9 cellular contexts compared by ENCODE assay signal in the genomic region with DNA sequence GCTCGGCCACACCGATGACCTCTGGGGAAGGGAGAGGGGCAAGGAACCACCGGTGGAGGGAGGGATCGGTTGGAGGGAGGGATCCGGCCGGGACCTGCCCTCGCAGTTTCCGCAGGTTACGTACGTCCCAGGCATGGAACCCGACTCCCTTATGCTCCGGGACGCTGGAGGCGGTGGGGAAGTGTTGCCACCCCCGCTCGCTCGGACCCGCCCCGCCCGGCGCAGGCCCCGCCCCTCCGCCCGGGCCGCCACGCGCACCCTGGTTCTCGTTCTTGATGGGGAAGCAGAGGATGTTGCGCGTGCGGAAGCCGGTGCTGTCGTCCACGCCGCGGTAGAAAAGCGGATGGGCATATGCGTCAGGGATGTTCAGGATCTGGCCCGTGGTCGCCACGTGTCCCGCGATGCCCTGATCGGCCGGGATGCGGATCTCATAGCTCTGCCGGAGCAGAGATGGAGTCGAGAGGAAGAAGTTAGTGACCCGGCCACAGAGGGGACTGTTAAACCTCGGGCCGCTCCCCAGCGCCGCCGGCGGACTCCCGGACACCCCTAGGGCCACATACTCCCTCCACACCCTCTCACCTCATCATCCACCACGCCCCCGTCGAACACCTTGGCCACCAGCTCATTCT.
DNase-seq lines count a peak whose midpoint lies in the region; ATAC-seq and TF ChIP-seq lines count a peak whose summit lies in the region.
"Had no signal": no experiment of that assay in that cellular context is flagged by ENCODE, and none has a peak within 500 bp of the region (broad histone marks: within the 10 kb centered on the region; RNA-seq: fewer than 3 reads in every experiment).

No MANE protein-coding gene starts in this region.

- no peak for TF ChIP-seq CTCF in adrenal gland (IDR thresholded peaks at IDR 0.05)

- intact Hi-C loops in adrenal gland (cut with DNase I) = no loop called here

- peaks cover 0 to 10% of the 10 kb centered on the region in 2 donors for H3K36me3 ChIP-seq in adrenal gland (replicated peaks in 1 of 2)

- DNase-seq in T-helper 1 cell (peak; percentile 27 to 69 (median 38)), adrenal gland (peak; percentile 49 to 75 (median 61)), left kidney (ENCODE audit: low read depth, low spot score) (peak; percentile 73), NCI-H1092 treated with DMSO at 0.1 percent for 48 hours (lab: John Stamatoyannopoulos, UW) (no peak), T1000 (lab: John Stamatoyannopoulos, UW) (no peak), HT-29 (ENCODE audit: low spot score) (no peak)
- DNase-seq in stimulated activated CD8-positive, alpha-beta memory T cell treated with anti-CD3 and anti-CD28 coated beads, Interleukin-15, amount 100 ng/mL, for 4 hours (ENCODE audit: low read depth in 2 of 2) = peak; percentile 27 to 38

- peak overlapping the region in 1 of 5 donors; percentile 8 for H3K27ac ChIP-seq in adrenal gland
- H3K27ac ChIP-seq: epithelial cell of prostate had no signal

- WGBS in adrenal gland, 4 donors = 52 to 64% (median 55%) methylated on average over 37 to 59 of the region's 59 CpGs

- no peaks in the 10 kb centered on the region for H3K4me1 ChIP-seq in adrenal gland (replicated peaks in 1 of 2)

- H3K4me3 ChIP-seq in adrenal gland = no peak overlapping the region

- no peaks in the 10 kb centered on the region for H3K9me3 ChIP-seq in adrenal gland (replicated peaks in 1 of 3)

- H3K27me3 ChIP-seq in adrenal gland = no peaks in the 10 kb centered on the region

- TF ChIP-seq POLR2A in adrenal gland (IDR thresholded peaks at IDR 0.05) = no peak

- ATAC-seq in GM19395 (IDR thresholded peaks at IDR 0.05; ENCODE audit: unreplicated experiment) = no peak

Comparison
In these comparisons a context has a peak if more than half of its experiments do, and no peak if none do; other contexts are left out.
1. DNase-seq: peak in T-helper 1 cell (5 of 5), adrenal gland (7 of 7), left kidney (single experiment) and stimulated activated CD8-positive, alpha-beta memory T cell treated with anti-CD3 and anti-CD28 coated beads, Interleukin-15, amount 100 ng/mL, for 4 hours (2 of 2); none in NCI-H1092 treated with DMSO at 0.1 percent for 48 hours (single experiment), T1000 (single experiment) and HT-29 (single experiment).